14 cellular contexts compared by ENCODE assay signal in the genomic region with DNA sequence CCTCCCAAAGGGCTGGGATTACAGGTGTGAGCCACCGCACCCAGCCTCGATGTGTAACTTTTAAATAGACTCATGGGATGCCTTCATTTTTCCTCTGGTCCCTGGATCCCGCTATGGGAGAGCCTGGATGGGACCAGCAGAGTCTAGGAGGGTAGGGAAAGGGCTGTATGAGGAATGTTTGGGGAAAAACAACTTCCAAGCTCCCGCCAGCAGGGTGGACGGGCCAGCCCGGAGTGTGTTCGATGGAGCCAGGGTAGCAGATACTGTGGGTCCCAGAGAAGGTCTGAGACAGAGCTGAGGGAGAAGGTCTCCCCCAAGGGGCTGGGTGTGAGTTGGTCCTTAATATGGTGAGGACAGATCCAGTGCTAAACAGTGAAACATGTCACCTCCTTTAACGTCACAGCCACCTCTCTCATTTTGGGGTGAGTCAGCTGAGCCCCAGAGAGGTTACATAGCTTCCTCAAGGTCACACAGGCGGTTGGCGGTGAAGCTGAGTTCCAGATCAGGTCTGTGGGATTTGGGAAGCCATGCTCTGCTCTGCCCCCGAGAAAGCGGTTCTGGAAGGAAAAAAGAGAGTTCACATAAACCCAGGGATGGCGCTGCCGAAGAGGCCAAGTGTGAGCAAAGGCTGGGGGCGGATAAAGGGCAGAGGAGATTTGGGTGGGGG.
DNase-seq lines count a peak whose midpoint lies in the region; ATAC-seq and TF ChIP-seq lines count a peak whose summit lies in the region.
"Had no signal": no experiment of that assay in that cellular context is flagged by ENCODE, and none has a peak within 500 bp of the region (broad histone marks: within the 10 kb centered on the region; RNA-seq: fewer than 3 reads in every experiment).

No MANE protein-coding gene starts in this region.

- POLR2A ChIA-PET in WTC11 (lab: Charles Lee): no interaction called here

- H2AFZ ChIP-seq in GM23248: no peak overlapping the region

- H3K9ac ChIP-seq in GM23248: no peak overlapping the region
- H3K9ac ChIP-seq: BLaER1 had no signal

- DNase-seq in GM23248: peak; percentile 12
- no peak for DNase-seq in WTC11 (ENCODE audit: low spot score)
- DNase-seq in islet precursor cell: peak; percentile 50
- peak; percentile 30 to 62 for DNase-seq in suprapubic skin (ENCODE audit: low spot score in 2 of 2)
- no peak for DNase-seq in DMS153 treated with DMSO at 0.1 percent for 48 hours (lab: John Stamatoyannopoulos, UW; ENCODE audit: unreplicated experiment)
- DNase-seq in NOMO-1 (lab: John Stamatoyannopoulos, UW; ENCODE audit: unreplicated experiment in 2 of 2): no peak
- DNase-seq in epidermal melanocyte (ENCODE audit: insufficient read length, low spot score): no peak
- DNase-seq: EL, KG1, NCI-H1092, NCI-H226, NCI-H526, SHP77 had no signal

- no peaks in the 10 kb centered on the region for H3K36me3 Mint-ChIP-seq in WTC11

- TF ChIP-seq EP300 in suprapubic skin (IDR thresholded peaks at IDR 0.05): no peak

- WGBS in GM23248 (ENCODE audit: low coverage in 1 of 2, low lambda C conversion rate in 2 of 2, missing lambda C conversion rate in 2 of 2), 2 experiments: 64% methylated on average over 15 of the region's 15 CpGs
- 79% methylated on average over 12 of the region's 15 CpGs for whole genome bisulfite sequencing in suprapubic skin

- peaks cover 39% of the 10 kb centered on the region for H3K27me3 ChIP-seq in GM23248 (replicated peaks; ENCODE audit: insufficient read depth)
- peaks cover 44% of the 10 kb centered on the region for H3K27me3 ChIP-seq in suprapubic skin
- H3K27me3 ChIP-seq: BLaER1 had no signal

- CTCF ChIA-PET in WTC11 (lab: Charles Lee): interaction anchor here (0.8 to 2.7 kb wide), 8 partner anchors 12 to 241 kb away, joined by 3 to 19 read pairs (median 4); partner anchors contain the start of gene IFT22

- H3K4me3 Mint-ChIP-seq in WTC11: no peak overlapping the region

- no peaks in the 10 kb centered on the region for H3F3A ChIP-seq in GM23248 (ENCODE audit: insufficient read depth)

- in situ Hi-C loops in GM23248 (cut with MboI): no loop called here

- H3K36me3 ChIP-seq in GM23248 (ENCODE audit: low read depth) (no peaks in the 10 kb centered on the region), suprapubic skin (no peaks in the 10 kb centered on the region)
- H3K36me3 ChIP-seq: BLaER1 had no signal

- H3K4me3 ChIP-seq in GM23248 (no peak overlapping the region), suprapubic skin (no peak overlapping the region)
- H3K4me3 ChIP-seq: BLaER1 had no signal

- no peaks in the 10 kb centered on the region for H4K20me1 ChIP-seq in GM23248 (ENCODE audit: insufficient read depth)
- H4K20me1 ChIP-seq: BLaER1 had no signal

- H3K27ac Mint-ChIP-seq in WTC11: peak overlapping the region; percentile 60

- H3K4me1 ChIP-seq in GM23248 (ENCODE audit: insufficient read depth) (no peaks in the 10 kb centered on the region), suprapubic skin (no peaks in the 10 kb centered on the region)

- H3K9me2 ChIP-seq in GM23248 (ENCODE audit: insufficient read depth): no peaks in the 10 kb centered on the region

- H3K27ac ChIP-seq in GM23248 (no peak overlapping the region), suprapubic skin (no peak overlapping the region)
- H3K27ac ChIP-seq: BLaER1 had no signal

- TF ChIP-seq CTCF in WTC11 (IDR thresholded peaks at IDR 0.05) (no peak), suprapubic skin (IDR thresholded peaks at IDR 0.05) (no peak)

- H3K4me1 Mint-ChIP-seq in WTC11: peaks cover 38% of the 10 kb centered on the region

- peaks cover 7% of the 10 kb centered on the region; the same call in 1 of the 2 replicates for H3K9me3 Mint-ChIP-seq in WTC11

- no peak for TF ChIP-seq POLR2A in suprapubic skin (IDR thresholded peaks at IDR 0.05)

- no peaks in the 10 kb centered on the region for H3K79me2 ChIP-seq in GM23248 (ENCODE audit: insufficient read depth)

- H3K9me3 ChIP-seq in GM23248 (ENCODE audit: low read depth) (no peaks in the 10 kb centered on the region), suprapubic skin (no peaks in the 10 kb centered on the region)

- ATAC-seq in WTC11: peak; percentile 11

- H3K27me3 Mint-ChIP-seq in WTC11 (ENCODE audit: low read depth): peaks cover 2% of the 10 kb centered on the region

- H3K4me2 ChIP-seq in GM23248 (ENCODE audit: unreplicated experiment): no peak overlapping the region
- H3K4me2 ChIP-seq: BLaER1 had no signal

TF ChIP-seq in WTC11, 78 proteins besides CTCF, POLR2A, EP300 and RAD21 (continues in another document):
- TF ChIP-seq NR2C2 (CRISPR knock-in tag; IDR thresholded peaks at IDR 0.05) (no peak), ZNF396 (CRISPR knock-in tag; IDR thresholded peaks at IDR 0.05; ENCODE audit: borderline replicate concordance) (no peak), TP53 (CRISPR knock-in tag; IDR thresholded peaks at IDR 0.05) (no peak), GTF2I (CRISPR knock-in tag; conservative IDR thresholded peaks at IDR 0.05) (no peak), ZNF671 (CRISPR knock-in tag; IDR thresholded peaks at IDR 0.05) (no peak), AFF4 (CRISPR knock-in tag; IDR thresholded peaks at IDR 0.05; ENCODE audit: borderline replicate concordance) (no peak), NFYB (CRISPR knock-in tag; conservative IDR thresholded peaks at IDR 0.05; ENCODE audit: low read depth) (no peak), ZNF281 (CRISPR knock-in tag; IDR thresholded peaks at IDR 0.05) (no peak), NR1H2 (CRISPR knock-in tag; IDR thresholded peaks at IDR 0.05) (no peak), ZBTB21 (CRISPR knock-in tag; IDR thresholded peaks at IDR 0.05; ENCODE audit: borderline replicate concordance) (no peak), ZNF416 (CRISPR knock-in tag; IDR thresholded peaks at IDR 0.05) (no peak), CBFB (CRISPR knock-in tag; IDR thresholded peaks at IDR 0.05; ENCODE audit: low read depth) (no peak), MYBL2 (CRISPR knock-in tag; IDR thresholded peaks at IDR 0.05) (no peak), ELF4 (CRISPR knock-in tag; IDR thresholded peaks at IDR 0.05; ENCODE audit: low read depth) (no peak)
- TF ChIP-seq, protein P1, sequence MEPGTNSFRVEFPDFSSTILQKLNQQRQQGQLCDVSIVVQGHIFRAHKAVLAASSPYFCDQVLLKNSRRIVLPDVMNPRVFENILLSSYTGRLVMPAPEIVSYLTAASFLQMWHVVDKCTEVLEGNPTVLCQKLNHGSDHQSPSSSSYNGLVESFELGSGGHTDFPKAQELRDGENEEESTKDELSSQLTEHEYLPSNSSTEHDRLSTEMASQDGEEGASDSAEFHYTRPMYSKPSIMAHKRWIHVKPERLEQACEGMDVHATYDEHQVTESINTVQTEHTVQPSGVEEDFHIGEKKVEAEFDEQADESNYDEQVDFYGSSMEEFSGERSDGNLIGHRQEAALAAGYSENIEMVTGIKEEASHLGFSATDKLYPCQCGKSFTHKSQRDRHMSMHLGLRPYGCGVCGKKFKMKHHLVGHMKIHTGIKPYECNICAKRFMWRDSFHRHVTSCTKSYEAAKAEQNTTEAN (CRISPR knock-in tag; IDR thresholded peaks at IDR 0.05): no peak
- TF ChIP-seq, protein P2, sequence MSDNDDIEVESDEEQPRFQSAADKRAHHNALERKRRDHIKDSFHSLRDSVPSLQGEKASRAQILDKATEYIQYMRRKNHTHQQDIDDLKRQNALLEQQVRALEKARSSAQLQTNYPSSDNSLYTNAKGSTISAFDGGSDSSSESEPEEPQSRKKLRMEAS (CRISPR knock-in tag; IDR thresholded peaks at IDR 0.05): no peak

Comparison
In these comparisons a context has a peak if more than half of its experiments do, and no peak if none do; other contexts are left out.
1. DNase-seq: peak in GM23248 (single experiment), islet precursor cell (single experiment) and suprapubic skin (2 of 2); none in WTC11 (single experiment), DMS153 treated with DMSO at 0.1 percent for 48 hours (single experiment), NOMO-1 (0 of 2) and epidermal melanocyte (single experiment).